Comparison of ENCODE assay signal across 9 cellular contexts in the genomic region with DNA sequence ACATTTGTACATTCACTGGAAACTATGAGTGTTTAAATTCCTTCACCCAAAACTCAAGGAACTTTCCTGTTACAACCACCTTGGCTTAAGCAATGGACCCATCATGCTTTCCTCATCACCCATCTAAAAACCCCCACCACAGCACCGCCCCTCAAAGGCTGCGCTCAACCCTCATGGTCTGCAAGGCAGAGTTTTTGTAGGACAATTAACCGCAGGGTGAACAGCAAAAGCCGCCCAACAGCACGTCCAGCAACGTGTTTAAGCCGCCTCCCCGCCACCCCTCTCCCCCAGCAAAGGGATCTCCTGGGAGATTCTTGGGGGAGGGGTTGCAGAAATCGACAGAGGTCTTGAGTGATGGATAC. TPM values are rescaled to one million over a fixed set of nuclear protein-coding genes. Genes with fewer than 3 reads are reported as not detected.
DNase-seq lines count a peak whose midpoint lies in the region; TF ChIP-seq lines count a peak whose summit lies in the region.
"Had no signal": no experiment of that assay in that cellular context is flagged by ENCODE, and none has a peak within 500 bp of the region (broad histone marks: within the 10 kb centered on the region; RNA-seq: fewer than 3 reads in every experiment).

No MANE protein-coding gene starts in this region.

- in situ Hi-C loops in astrocyte of the spinal cord (cut with HindIII; ENCODE audit: low sequenced_read_pairs): no loop called here

- DNase-seq in HUDEP-2 (lab: John Stamatoyannopoulos, UW; ENCODE audit: unreplicated experiment in 76 of 76): peak in 57 of 76 experiments; percentile 10 to 68 (median 37)
- DNase-seq in astrocyte of the spinal cord (ENCODE audit: low read depth, low spot score): no peak
- peak; percentile 53 for DNase-seq in islet precursor cell
- DNase-seq in stomach: no peak
- no peak for DNase-seq in hypothalamus (lab: John Stamatoyannopoulos, UW)
- DNase-seq in D341Med (ENCODE audit: low spot score): no peak
- DNase-seq in DMS53 (lab: John Stamatoyannopoulos, UW): no peak

- WGBS in stomach, 5 donors: 16 to 32% (median 28%) methylated on average over 9 of the region's 9 CpGs

- H3K27me3 ChIP-seq in stomach: peaks cover 0 to 39% (median 20%) of the 10 kb centered on the region in 3 donors

- TF ChIP-seq EP300 in stomach (IDR thresholded peaks at IDR 0.05): no peak

- peaks cover 0 to 5% (median 2%) of the 10 kb centered on the region in 4 donors for H3K9me3 ChIP-seq in stomach

- H3K36me3 ChIP-seq in stomach: no peaks in the 10 kb centered on the region

- intact Hi-C loops in stomach (cut with DNase I; ENCODE audit: low total_unique reads): no loop called here

- H3K4me3 ChIP-seq in astrocyte of the spinal cord (ENCODE audit: low read depth, low read length) (peak overlapping the region; percentile 48), stomach (peak overlapping the region; percentile 75 to 80 (median 76))

- H3K27ac ChIP-seq in stomach: peak overlapping the region in 4 of 5 donors; percentile 89 to 94 (median 91)
- H3K27ac ChIP-seq: VCaP had no signal

- H3K4me1 ChIP-seq in stomach: peaks cover 26 to 83% (median 59%) of the 10 kb centered on the region in 4 donors

- TF ChIP-seq CTCF in astrocyte of the spinal cord (IDR thresholded peaks at IDR 0.05; ENCODE audit: low read depth, low read length): no peak
- no peak for TF ChIP-seq CTCF in stomach (IDR thresholded peaks at IDR 0.05)

- TF ChIP-seq POLR2A in stomach (IDR thresholded peaks at IDR 0.05): no peak

RNA-seq across cellular contexts. Expression of a gene that starts 2.0 kb away (rescaled TPM):
- total RNA-seq in stomach: 10 to 100 TPM in 3 of 5 donors, 1 to 10 TPM in 2; 6.1 to 21.4 (median 15.6) TPM
- 10 to 100 TPM in 1 of 3 donors, 1 to 10 TPM in 2; 3.0 to 12.0 (median 7.6) TPM for polyA plus RNA-seq in stomach
- total RNA-seq: endothelial cell of umbilical vein had no signal
- polyA plus RNA-seq: endothelial cell of umbilical vein had no signal

Comparison
In these comparisons a context has a peak if more than half of its experiments do, and no peak if none do; other contexts are left out.
1. DNase-seq: peak in HUDEP-2 (57 of 76) and islet precursor cell (single experiment); none in astrocyte of the spinal cord (single experiment), stomach (single experiment), hypothalamus (0 of 51), D341Med (single experiment) and DMS53 (single experiment).